ENCODE assay signal across 8 cellular contexts in genomic region chr13:95300625-95301134, GRCh38.
DNase-seq lines count a peak whose midpoint lies in the region; TF ChIP-seq lines count a peak whose summit lies in the region.

No MANE protein-coding gene starts in this region.

- H3K4me1 ChIP-seq in HAP-1, result peaks cover 10% of the 10 kb centered on the region

- DNase-seq in GM13976 (ENCODE audit: low spot score) (peak; percentile 82), HAP-1 (ENCODE audit: low spot score in 2 of 2) (peak; percentile 70 to 74), LoVo (ENCODE audit: low spot score) (peak; percentile 56), cerebellar cortex (ENCODE audit: low spot score) (peak; percentile 29), left kidney (ENCODE audit: low read depth, low spot score) (peak; percentile 82), NCI-H2196 treated with DMSO at 0.1 percent for 48 hours (lab: John Stamatoyannopoulos, UW; ENCODE audit: unreplicated experiment) (no peak)
- peak; percentile 50 for DNase-seq in stimulated activated CD4-positive, alpha-beta T cell treated with anti-CD3 and anti-CD28 coated beads, Interleukin-4, amount 100 ng/mL, for 24 hours

- in situ Hi-C loops in GM13976 (cut with MboI; ENCODE audit: low sequenced_read_pairs, unreplicated experiment), result loop anchor here (10.0 kb wide), 1 partner anchor 94 kb away; no protein-coding TSS in a partner anchor
- in situ Hi-C loops in HAP-1 (cut with MboI; ENCODE audit: low sequenced_read_pairs), result no loop called here

- H3K4me3 ChIP-seq in HAP-1 (peak overlapping the region; percentile 56), WI38 (ENCODE audit: low read depth, low read length) (peak overlapping the region; percentile 87)

- no peaks in the 10 kb centered on the region for H3K27me3 ChIP-seq in HAP-1 (ENCODE audit: low read depth)

- TF ChIP-seq CTCF in GM13976 (IDR thresholded peaks at IDR 0.05; ENCODE audit: borderline replicate concordance, control extremely low read depth, extremely low read depth, insufficient read depth, missing control alignments) (no peak), WI38 (IDR thresholded peaks at IDR 0.05; ENCODE audit: low read depth, low read length) (no peak; the same call in 1 of the 2 replicates)

- no peaks in the 10 kb centered on the region for H3K9me3 ChIP-seq in HAP-1

- H3K36me3 ChIP-seq in HAP-1 (replicated peaks), result no peaks in the 10 kb centered on the region; the same call in 1 of the 2 replicates
